Comparison of ENCODE assay signal across 14 cellular contexts in genomic region chr5:16536246-16536645, GRCh38.
DNase-seq lines count a peak whose midpoint lies in the region; ATAC-seq and TF ChIP-seq lines count a peak whose summit lies in the region.
"Had no signal": no experiment of that assay in that cellular context is flagged by ENCODE, and none has a peak within 500 bp of the region (broad histone marks: within the 10 kb centered on the region; RNA-seq: fewer than 3 reads in every experiment).

No MANE protein-coding gene starts in this region.

- no peaks in the 10 kb centered on the region for H3K36me3 Mint-ChIP-seq in endothelial cell (ENCODE audit: low read depth, unreplicated experiment)
- H3K36me3 Mint-ChIP-seq: natural killer cell treated with Interleukin-12 subunit alpha and Interleukin-12 subunit beta and Interleukin-15 and Interleukin-18, amount 100 ng/mL, for 72 hours had no signal

- intact Hi-C loops in heart left ventricle (cut with DNase I) (no loop called here), left ventricle myocardium superior (cut with micrococcal nuclease) (no loop called here)

- WGBS in heart left ventricle, 4 donors: 36 to 45% (median 41%) methylated on average over 6 of the region's 6 CpGs

- no peak overlapping the region for H3K4me3 Mint-ChIP-seq in endothelial cell (ENCODE audit: unreplicated experiment)
- H3K4me3 Mint-ChIP-seq: activated naive CD4-positive, alpha-beta T cell treated with anti-CD3 and anti-CD28 coated beads for 36 hours; natural killer cell treated with Interleukin-12 subunit alpha and Interleukin-12 subunit beta and Interleukin-15 and Interleukin-18, amount 100 ng/mL, for 72 hours had no signal

- no peak for TF ChIP-seq CTCF in heart left ventricle (IDR thresholded peaks at IDR 0.05)
- no peak for TF ChIP-seq CTCF in fibroblast of mammary gland (conservative IDR thresholded peaks at IDR 0.05; ENCODE audit: control insufficient read depth, insufficient read depth, low read depth, low read length)
- no peak for TF ChIP-seq CTCF in endothelial cell (IDR thresholded peaks at IDR 0.05; ENCODE audit: unreplicated experiment)

- no peak overlapping the region for H3K27ac Mint-ChIP-seq in endothelial cell (ENCODE audit: unreplicated experiment)
- H3K27ac Mint-ChIP-seq: activated naive CD4-positive, alpha-beta T cell treated with anti-CD3 and anti-CD28 coated beads for 36 hours; natural killer cell treated with Interleukin-12 subunit alpha and Interleukin-12 subunit beta and Interleukin-15 and Interleukin-18, amount 100 ng/mL, for 72 hours had no signal

- no peaks in the 10 kb centered on the region for H3K27me3 ChIP-seq in heart left ventricle
- H3K27me3 ChIP-seq in skeletal muscle tissue (ENCODE audit: control insufficient read depth in 3 of 3, insufficient read depth in 3 of 3, low read length in 3 of 3): no peaks in the 10 kb centered on the region

- ATAC-seq in heart left ventricle (no peak), left ventricle myocardium superior (no peak)
- ATAC-seq: natural killer cell treated with Interleukin-12 subunit alpha and Interleukin-12 subunit beta and Interleukin-15 and Interleukin-18, amount 100 ng/mL, for 72 hours had no signal

- H3K4me1 Mint-ChIP-seq in endothelial cell (ENCODE audit: unreplicated experiment): no peaks in the 10 kb centered on the region

- no peaks in the 10 kb centered on the region for H3K9me3 Mint-ChIP-seq in endothelial cell (ENCODE audit: unreplicated experiment)
- H3K9me3 Mint-ChIP-seq: activated naive CD4-positive, alpha-beta T cell treated with anti-CD3 and anti-CD28 coated beads for 36 hours; natural killer cell treated with Interleukin-12 subunit alpha and Interleukin-12 subunit beta and Interleukin-15 and Interleukin-18, amount 100 ng/mL, for 72 hours had no signal

- H3K27ac ChIP-seq in heart left ventricle: peak overlapping the region in 11 of 12 donors; percentile 10 to 95 (median 27)
- H3K27ac ChIP-seq in skeletal muscle tissue (ENCODE audit: low read depth, low read length): peak overlapping the region; percentile 99

- no peak overlapping the region for H3K9ac ChIP-seq in skeletal muscle tissue (ENCODE audit: low read depth in 1 of 3, low read length in 3 of 3)
- H3K9ac ChIP-seq: SK-N-SH had no signal

- peak in 1 of 5 donors; percentile 41 for DNase-seq in heart left ventricle
- no peak for DNase-seq in left ventricle myocardium superior
- DNase-seq in RPMI7951 (ENCODE audit: low read depth): peak; percentile 25
- peak; percentile 58 for DNase-seq in fibroblast of mammary gland (ENCODE audit: low read depth)
- DNase-seq in GM19240 (ENCODE audit: insufficient read length, low spot score): no peak
- no peak for DNase-seq in endothelial cell (ENCODE audit: low spot score)
- no peak for DNase-seq in NAMALWA (ENCODE audit: low spot score)
- DNase-seq: activated naive CD4-positive, alpha-beta T cell treated with anti-CD3 and anti-CD28 coated beads for 36 hours; COR-L47; hippocampal formation; SK-N-SH had no signal

- no peaks in the 10 kb centered on the region for H3K27me3 Mint-ChIP-seq in endothelial cell (ENCODE audit: unreplicated experiment)

- H3K4me3 ChIP-seq in heart left ventricle (no peak overlapping the region), fibroblast of mammary gland (ENCODE audit: control insufficient read depth, low read depth, low read length) (no peak overlapping the region), skeletal muscle tissue (ENCODE audit: low read length in 3 of 3) (peak overlapping the region in 1 of 3 donors; percentile 13)
- H3K4me3 ChIP-seq: smooth muscle cell had no signal

- H3K9me3 ChIP-seq in heart left ventricle: no peaks in the 10 kb centered on the region
- H3K9me3 ChIP-seq in skeletal muscle tissue (ENCODE audit: control insufficient read depth in 3 of 3, low read length in 3 of 3): no peaks in the 10 kb centered on the region
- H3K9me3 ChIP-seq: SK-N-SH had no signal

- no peak for TF ChIP-seq POLR2A in heart left ventricle (IDR thresholded peaks at IDR 0.05)

- no peaks in the 10 kb centered on the region for H3K36me3 ChIP-seq in heart left ventricle
- H3K36me3 ChIP-seq in skeletal muscle tissue (ENCODE audit: control insufficient read depth in 3 of 3, insufficient read depth in 3 of 3, low read length in 3 of 3): no peaks in the 10 kb centered on the region

- H3K4me1 ChIP-seq in heart left ventricle (peaks cover 0 to 66% (median 17%) of the 10 kb centered on the region in 12 donors), skeletal muscle tissue (ENCODE audit: control insufficient read depth in 3 of 3, insufficient read depth in 3 of 3, low read length in 3 of 3) (peaks cover 28 to 62% (median 45%) of the 10 kb centered on the region in 3 donors)

Comparison
In these comparisons a context has a peak if more than half of its experiments do, and no peak if none do; other contexts are left out.
1. DNase-seq: peak in RPMI7951 (single experiment) and fibroblast of mammary gland (single experiment); none in left ventricle myocardium superior (single experiment), GM19240 (single experiment), endothelial cell (single experiment) and NAMALWA (single experiment).